In genomic region chr10:30007406-30007805, GRCh38 we compare ENCODE assay signal across 21 cellular contexts. TPM values are rescaled to one million over a fixed set of nuclear protein-coding genes. Genes with fewer than 3 reads are reported as not detected.
DNase-seq lines count a peak whose midpoint lies in the region; ATAC-seq and TF ChIP-seq lines count a peak whose summit lies in the region.
"Had no signal": no experiment of that assay in that cellular context is flagged by ENCODE, and none has a peak within 500 bp of the region (broad histone marks: within the 10 kb centered on the region; RNA-seq: fewer than 3 reads in every experiment).

No MANE protein-coding gene starts in this region.

- H3K36me3 Mint-ChIP-seq in activated naive CD4-positive, alpha-beta T cell treated with anti-CD3 and anti-CD28 coated beads, Interleukin-2, amount 50 U/mL, for 24 hours: no peaks in the 10 kb centered on the region
- peaks cover 0 to 4% of the 10 kb centered on the region in 2 donors for H3K36me3 Mint-ChIP-seq in activated naive CD4-positive, alpha-beta T cell treated with anti-CD3 and anti-CD28 coated beads, Interleukin-2, amount 50 U/mL, for 72 hours
- no peaks in the 10 kb centered on the region for H3K36me3 Mint-ChIP-seq in endodermal cell (ENCODE audit: low read depth)
- H3K36me3 Mint-ChIP-seq: CD4-positive, alpha-beta memory T cell had no signal

- no peaks in the 10 kb centered on the region for H3K36me3 ChIP-seq in adipocyte (ENCODE audit: control insufficient read depth, insufficient read depth, low read length, severe bottlenecking)
- H3K36me3 ChIP-seq in neuronal stem cell (replicated peaks in 1 of 2; ENCODE audit: control insufficient read depth in 2 of 2, insufficient read depth in 2 of 2, low read length in 2 of 2): no peaks in the 10 kb centered on the region
- H3K36me3 ChIP-seq in endodermal cell (ENCODE audit: control insufficient read depth, insufficient read depth, low read length): no peaks in the 10 kb centered on the region

- H2BK12ac ChIP-seq in neuronal stem cell (ENCODE audit: low read length): no peak overlapping the region

- no peak overlapping the region for H2BK120ac ChIP-seq in neuronal stem cell (ENCODE audit: low read depth, low read length)

- peak overlapping the region; percentile 69 for H3K18ac ChIP-seq in neuronal stem cell (ENCODE audit: low read length)

- H3K4ac ChIP-seq in neuronal stem cell (ENCODE audit: low read length): no peak overlapping the region

- H3K4me1 ChIP-seq in adipocyte (ENCODE audit: control insufficient read depth, insufficient read depth, low read length) (peaks cover 3% of the 10 kb centered on the region), neuronal stem cell (ENCODE audit: control insufficient read depth in 2 of 2, insufficient read depth in 1 of 2, low read depth in 1 of 2, low read length in 2 of 2) (peaks cover 0 to 6% of the 10 kb centered on the region in 2 donors), endodermal cell (ENCODE audit: control insufficient read depth, insufficient read depth, low read length) (no peaks in the 10 kb centered on the region)

- no peak overlapping the region for H3K23ac ChIP-seq in neuronal stem cell (ENCODE audit: low read depth, low read length, poor library complexity)

- H2BK15ac ChIP-seq in neuronal stem cell (ENCODE audit: low read length): no peak overlapping the region

- WGBS in neuronal stem cell (ENCODE audit: extremely low coverage in 2 of 2, insufficient read length in 2 of 2, insufficient replicate concordance in 1 of 2), 2 donors: no CpG with 5 or more reads among the region's 3 CpGs
- 60 to 73% methylated on average over 1 to 3 of the region's 3 CpGs for WGBS in endodermal cell (ENCODE audit: insufficient coverage in 1 of 2, insufficient read length in 1 of 2), 2 experiments

- no peaks in the 10 kb centered on the region for H3K9me3 ChIP-seq in adipocyte (ENCODE audit: control insufficient read depth, low read length)
- peaks cover 0 to 5% of the 10 kb centered on the region in 2 donors for H3K9me3 ChIP-seq in neuronal stem cell (replicated peaks in 1 of 2; ENCODE audit: control insufficient read depth in 2 of 2, insufficient read depth in 1 of 2, low read depth in 1 of 2, low read length in 2 of 2)
- no peaks in the 10 kb centered on the region for H3K9me3 ChIP-seq in endodermal cell (ENCODE audit: control insufficient read depth, low read length)

- peak overlapping the region; percentile 38 for H3K27ac Mint-ChIP-seq in activated naive CD4-positive, alpha-beta T cell treated with anti-CD3 and anti-CD28 coated beads, Interleukin-2, amount 50 U/mL, for 24 hours
- no peak overlapping the region for H3K27ac Mint-ChIP-seq in activated naive CD4-positive, alpha-beta T cell treated with anti-CD3 and anti-CD28 coated beads, Interleukin-2, amount 50 U/mL, for 72 hours
- no peak overlapping the region for H3K27ac Mint-ChIP-seq in endodermal cell
- H3K27ac Mint-ChIP-seq: CD4-positive, alpha-beta memory T cell; H9 had no signal

- H3K4me3 ChIP-seq in adipocyte (ENCODE audit: low read length): no peak overlapping the region
- H3K4me3 ChIP-seq in neuronal stem cell (ENCODE audit: low read length in 2 of 2): no peak overlapping the region
- no peak overlapping the region for H3K4me3 ChIP-seq in endodermal cell (ENCODE audit: low read length)
- H3K4me3 ChIP-seq: PC-9 had no signal

- H3K4me1 Mint-ChIP-seq in activated naive CD4-positive, alpha-beta T cell treated with anti-CD3 and anti-CD28 coated beads, Interleukin-2, amount 50 U/mL, for 24 hours: peaks cover 5% of the 10 kb centered on the region
- peaks cover 4% of the 10 kb centered on the region for H3K4me1 Mint-ChIP-seq in endodermal cell

- H4K8ac ChIP-seq in neuronal stem cell (ENCODE audit: low read depth, low read length): no peak overlapping the region

- no peak overlapping the region for H3K4me2 ChIP-seq in neuronal stem cell (ENCODE audit: insufficient read depth, low read length, poor library complexity, severe bottlenecking)
- H3K4me2 ChIP-seq: PC-9 had no signal

- H3K27ac ChIP-seq in neuronal stem cell (replicated peaks; ENCODE audit: low read length) (no peak overlapping the region), endodermal cell (ENCODE audit: low read depth, low read length) (no peak overlapping the region)
- H3K27ac ChIP-seq: PC-9, RWPE1 had no signal

- H4K91ac ChIP-seq in neuronal stem cell (ENCODE audit: low read depth, low read length, poor library complexity): no peak overlapping the region

- ATAC-seq in activated naive CD4-positive, alpha-beta T cell treated with anti-CD3 and anti-CD28 coated beads, Interleukin-2, amount 50 U/mL, for 72 hours: no peak
- no peak for ATAC-seq in GM21515 (IDR thresholded peaks at IDR 0.05; ENCODE audit: unreplicated experiment)

- no peak overlapping the region for H3K14ac ChIP-seq in neuronal stem cell (ENCODE audit: low read length)

- no peak overlapping the region for H2BK5ac ChIP-seq in neuronal stem cell (ENCODE audit: low read length)

- TF ChIP-seq CTCF in endodermal cell (conservative IDR thresholded peaks at IDR 0.05): no peak

- in situ Hi-C loops in ACHN (cut with HindIII; ENCODE audit: low pct_ligation_motif_present, low pct_unique_long_range_greater_than_20kb, low sequenced_read_pairs): no loop called here

- H3K27me3 Mint-ChIP-seq in activated naive CD4-positive, alpha-beta T cell treated with anti-CD3 and anti-CD28 coated beads, Interleukin-2, amount 50 U/mL, for 24 hours: peaks cover 16% of the 10 kb centered on the region
- no peaks in the 10 kb centered on the region for H3K27me3 Mint-ChIP-seq in endodermal cell (ENCODE audit: insufficient read depth)

- no peak overlapping the region for H3K4me3 Mint-ChIP-seq in activated naive CD4-positive, alpha-beta T cell treated with anti-CD3 and anti-CD28 coated beads, Interleukin-2, amount 50 U/mL, for 24 hours
- H3K4me3 Mint-ChIP-seq in endodermal cell: no peak overlapping the region
- H3K4me3 Mint-ChIP-seq: CD4-positive, alpha-beta memory T cell; H9 had no signal

- H3K9ac ChIP-seq in adipocyte (ENCODE audit: low read length): no peak overlapping the region
- no peak overlapping the region for H3K9ac ChIP-seq in neuronal stem cell (ENCODE audit: low read depth, low read length, poor library complexity)
- H3K9ac ChIP-seq in endodermal cell (ENCODE audit: extremely low read depth, low read length, poor library complexity, severe bottlenecking): no peak overlapping the region

- no peak for DNase-seq in activated naive CD4-positive, alpha-beta T cell treated with anti-CD3 and anti-CD28 coated beads, Interleukin-2, amount 50 U/mL, for 72 hours (ENCODE audit: low spot score in 2 of 2)
- peak; percentile 51 for DNase-seq in adipocyte (ENCODE audit: low read depth)
- DNase-seq in iris pigment epithelial cell (ENCODE audit: low read depth): peak; percentile 23
- DNase-seq in neuronal stem cell (ENCODE audit: low spot score): no peak
- DNase-seq in endodermal cell: no peak
- no peak for DNase-seq in ACHN
- DNase-seq: CD4-positive, alpha-beta memory T cell; DMS153; GDM1; H9; NCI-H1048; NCI-H1436 treated with DMSO at 0.1 percent for 48 hours; NCI-H2029; NCI-H345; NCI-H526; PC-9; SIG-M5 had no signal

- peak overlapping the region; percentile 47 for H2AFZ ChIP-seq in neuronal stem cell (ENCODE audit: low read length)
- H2AFZ ChIP-seq: PC-9 had no signal

- H3K9me3 Mint-ChIP-seq in activated naive CD4-positive, alpha-beta T cell treated with anti-CD3 and anti-CD28 coated beads, Interleukin-2, amount 50 U/mL, for 24 hours: no peaks in the 10 kb centered on the region
- H3K9me3 Mint-ChIP-seq in activated naive CD4-positive, alpha-beta T cell treated with anti-CD3 and anti-CD28 coated beads, Interleukin-2, amount 50 U/mL, for 72 hours: no peaks in the 10 kb centered on the region
- H3K9me3 Mint-ChIP-seq in endodermal cell: no peaks in the 10 kb centered on the region
- H3K9me3 Mint-ChIP-seq: CD4-positive, alpha-beta memory T cell; H9 had no signal

- no peak overlapping the region for H2AK5ac ChIP-seq in neuronal stem cell (ENCODE audit: low read depth, low read length)

- no peaks in the 10 kb centered on the region for H3K27me3 ChIP-seq in adipocyte (replicated peaks; ENCODE audit: control insufficient read depth, insufficient read depth, low read length)
- H3K27me3 ChIP-seq in neuronal stem cell (ENCODE audit: control insufficient read depth in 3 of 3, insufficient read depth in 3 of 3, low read depth in 1 of 3, low read length in 3 of 3): no peaks in the 10 kb centered on the region
- no peaks in the 10 kb centered on the region for H3K27me3 ChIP-seq in endodermal cell (ENCODE audit: control insufficient read depth, insufficient read depth, low read length, poor library complexity, severe bottlenecking)

- no peaks in the 10 kb centered on the region for H3K79me1 ChIP-seq in neuronal stem cell (ENCODE audit: low read depth, low read length)

RNA-seq across cellular contexts. Expression of gene JCAD, which starts 52.0 kb away (rescaled TPM):
- total RNA-seq in activated naive CD4-positive, alpha-beta T cell treated with anti-CD3 and anti-CD28 coated beads, Interleukin-2, amount 50 U/mL, for 72 hours: under 1 TPM; 0.02 to 0.05 TPM
- 1.6 TPM for polyA plus RNA-seq in neuronal stem cell (2013, experiment 1 of 2)
- polyA plus RNA-seq in neuronal stem cell (2013, experiment 2 of 2): 1.6 TPM
- total RNA-seq in endodermal cell: 10 to 100 TPM; 40.8 to 52.2 TPM
- 8.5 TPM for polyA plus RNA-seq in endodermal cell (2013, experiment 1 of 2)
- 8.9 TPM for polyA plus RNA-seq in endodermal cell (2013, experiment 2 of 2)
- total RNA-seq: CD4-positive, alpha-beta memory T cell; M059J had no signal
- polyA plus RNA-seq: CD4-positive, alpha-beta memory T cell had no signal

Comparison
In these comparisons a context has a peak if more than half of its experiments do, and no peak if none do; other contexts are left out.
1. DNase-seq: peak in adipocyte (single experiment) and iris pigment epithelial cell (single experiment); none in activated naive CD4-positive, alpha-beta T cell treated with anti-CD3 and anti-CD28 coated beads, Interleukin-2, amount 50 U/mL, for 72 hours (0 of 2), neuronal stem cell (single experiment), endodermal cell (single experiment) and ACHN (single experiment).
2. RNA of gene JCAD, which starts 52.0 kb away (total RNA-seq): 40.8 to 52.2 TPM in endodermal cell; 0.02 to 0.05 TPM in activated naive CD4-positive, alpha-beta T cell treated with anti-CD3 and anti-CD28 coated beads, Interleukin-2, amount 50 U/mL, for 72 hours; every median in the first group is over 10 times any median in the second.